2 cellular contexts compared by ENCODE assay signal in the genomic region with DNA sequence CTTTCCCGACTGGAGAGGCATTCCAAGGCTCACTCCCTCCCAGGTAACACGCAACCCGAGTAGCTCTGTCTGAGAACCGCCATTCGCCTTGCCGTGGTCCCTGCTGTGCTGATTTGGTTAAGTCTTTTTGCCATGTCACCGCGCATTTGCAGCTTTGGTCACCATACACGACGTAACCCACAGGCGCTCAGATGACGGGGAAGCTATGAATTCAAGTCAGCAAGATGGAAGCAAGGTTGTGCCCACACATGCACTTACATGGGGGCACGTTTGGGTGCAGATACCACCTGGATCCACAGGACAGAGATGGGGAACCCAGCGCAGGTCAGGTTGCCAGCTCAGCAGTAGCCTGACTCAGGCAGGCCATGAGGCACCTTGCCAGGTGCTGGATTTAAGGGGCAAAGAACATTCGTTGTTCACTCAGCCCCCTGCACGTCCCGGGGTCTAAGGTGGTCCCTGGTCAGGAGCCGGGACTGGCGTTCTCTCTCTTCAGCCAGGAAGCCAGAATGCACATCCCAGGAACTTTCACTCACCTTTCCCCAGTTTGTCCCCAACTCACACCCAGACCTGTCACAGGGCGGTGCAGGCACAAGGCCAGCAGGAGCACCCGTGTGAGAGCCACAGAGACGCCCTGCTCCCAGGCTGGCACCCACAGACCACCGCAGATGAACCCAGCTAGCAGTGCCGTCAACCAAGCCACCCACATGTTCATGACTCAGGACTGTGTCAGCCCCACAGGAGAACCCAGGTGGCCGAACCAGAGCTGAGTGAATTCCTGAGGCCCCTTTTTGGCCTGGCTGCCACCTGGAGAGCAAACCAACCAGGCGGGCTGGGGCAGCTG.
TF ChIP-seq lines count a peak whose summit lies in the region.

No MANE protein-coding gene starts in this region.

TF ChIP-seq in IMR-90, 13 proteins besides CTCF, POLR2A, EP300 and RAD21:
- TF ChIP-seq MAFK (IDR thresholded peaks at IDR 0.05; ENCODE audit: low read depth, low read length) (no peak), CEBPB (IDR thresholded peaks at IDR 0.05; ENCODE audit: low read depth, low read length) (no peak), RCOR1 (IDR thresholded peaks at IDR 0.05; ENCODE audit: insufficient replicate concordance, low read length) (no peak), NFE2L2 (IDR thresholded peaks at IDR 0.05; ENCODE audit: low read depth, low read length) (no peak), BHLHE40 (IDR thresholded peaks at IDR 0.05; ENCODE audit: low read depth, low read length) (no peak), SMC3 (IDR thresholded peaks at IDR 0.05; ENCODE audit: low read depth, low read length) (no peak), CHD1 (IDR thresholded peaks at IDR 0.05; ENCODE audit: low read depth, low read length) (no peak), RFX5 (IDR thresholded peaks at IDR 0.05; ENCODE audit: low read depth, low read length) (no peak), MXI1 (IDR thresholded peaks at IDR 0.05; ENCODE audit: borderline replicate concordance, low read depth, low read length) (no peak), MAZ (IDR thresholded peaks at IDR 0.05; ENCODE audit: borderline replicate concordance, low read depth, low read length) (no peak), FOS (IDR thresholded peaks at IDR 0.05; ENCODE audit: low read depth, low read length) (no peak)
- TF ChIP-seq, protein P1, sequence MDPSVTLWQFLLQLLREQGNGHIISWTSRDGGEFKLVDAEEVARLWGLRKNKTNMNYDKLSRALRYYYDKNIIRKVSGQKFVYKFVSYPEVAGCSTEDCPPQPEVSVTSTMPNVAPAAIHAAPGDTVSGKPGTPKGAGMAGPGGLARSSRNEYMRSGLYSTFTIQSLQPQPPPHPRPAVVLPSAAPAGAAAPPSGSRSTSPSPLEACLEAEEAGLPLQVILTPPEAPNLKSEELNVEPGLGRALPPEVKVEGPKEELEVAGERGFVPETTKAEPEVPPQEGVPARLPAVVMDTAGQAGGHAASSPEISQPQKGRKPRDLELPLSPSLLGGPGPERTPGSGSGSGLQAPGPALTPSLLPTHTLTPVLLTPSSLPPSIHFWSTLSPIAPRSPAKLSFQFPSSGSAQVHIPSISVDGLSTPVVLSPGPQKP (IDR thresholded peaks at IDR 0.05; ENCODE audit: borderline replicate concordance, low read depth, low read length), result no peak
- TF ChIP-seq, protein P2, sequence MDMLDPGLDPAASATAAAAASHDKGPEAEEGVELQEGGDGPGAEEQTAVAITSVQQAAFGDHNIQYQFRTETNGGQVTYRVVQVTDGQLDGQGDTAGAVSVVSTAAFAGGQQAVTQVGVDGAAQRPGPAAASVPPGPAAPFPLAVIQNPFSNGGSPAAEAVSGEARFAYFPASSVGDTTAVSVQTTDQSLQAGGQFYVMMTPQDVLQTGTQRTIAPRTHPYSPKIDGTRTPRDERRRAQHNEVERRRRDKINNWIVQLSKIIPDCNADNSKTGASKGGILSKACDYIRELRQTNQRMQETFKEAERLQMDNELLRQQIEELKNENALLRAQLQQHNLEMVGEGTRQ (IDR thresholded peaks at IDR 0.05; ENCODE audit: low read depth, low read length), result no peak

TF ChIP-seq in H1, 55 proteins besides CTCF, POLR2A, EP300 and RAD21:
- TF ChIP-seq EGR1 (IDR thresholded peaks at IDR 0.05; ENCODE audit: borderline replicate concordance, low read depth, low read length), result no peak
- TF ChIP-seq RNF2 (IDR thresholded peaks at IDR 0.05; ENCODE audit: borderline replicate concordance, low read depth, low read length, missing control alignments, poor library complexity, severe bottlenecking), result no peak
- no peak for TF ChIP-seq MAFK (IDR thresholded peaks at IDR 0.05; ENCODE audit: low read depth, low read length)
- TF ChIP-seq RXRA (IDR thresholded peaks at IDR 0.05; ENCODE audit: insufficient read depth, low read depth, low read length), result no peak
- TF ChIP-seq GTF2F1 (IDR thresholded peaks at IDR 0.05; ENCODE audit: borderline replicate concordance, low read depth, low read length), result no peak
- TF ChIP-seq, protein P2 (IDR thresholded peaks at IDR 0.05; ENCODE audit: low read length), result no peak
- TF ChIP-seq TCF12 (IDR thresholded peaks at IDR 0.05; ENCODE audit: low read depth, low read length), result no peak
- no peak for TF ChIP-seq BRCA1 (IDR thresholded peaks at IDR 0.05; ENCODE audit: low read depth, low read length)
- no peak for TF ChIP-seq SIRT6 (IDR thresholded peaks at IDR 0.05; ENCODE audit: low read length)
- TF ChIP-seq TAF1 (IDR thresholded peaks at IDR 0.05; ENCODE audit: low read depth, low read length), result no peak
- no peak for TF ChIP-seq SRF (IDR thresholded peaks at IDR 0.05; ENCODE audit: low read depth, low read length)
- TF ChIP-seq, protein P3, sequence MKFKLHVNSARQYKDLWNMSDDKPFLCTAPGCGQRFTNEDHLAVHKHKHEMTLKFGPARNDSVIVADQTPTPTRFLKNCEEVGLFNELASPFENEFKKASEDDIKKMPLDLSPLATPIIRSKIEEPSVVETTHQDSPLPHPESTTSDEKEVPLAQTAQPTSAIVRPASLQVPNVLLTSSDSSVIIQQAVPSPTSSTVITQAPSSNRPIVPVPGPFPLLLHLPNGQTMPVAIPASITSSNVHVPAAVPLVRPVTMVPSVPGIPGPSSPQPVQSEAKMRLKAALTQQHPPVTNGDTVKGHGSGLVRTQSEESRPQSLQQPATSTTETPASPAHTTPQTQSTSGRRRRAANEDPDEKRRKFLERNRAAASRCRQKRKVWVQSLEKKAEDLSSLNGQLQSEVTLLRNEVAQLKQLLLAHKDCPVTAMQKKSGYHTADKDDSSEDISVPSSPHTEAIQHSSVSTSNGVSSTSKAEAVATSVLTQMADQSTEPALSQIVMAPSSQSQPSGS (IDR thresholded peaks at IDR 0.05; ENCODE audit: low read length), result no peak
- no peak for TF ChIP-seq SAP30 (IDR thresholded peaks at IDR 0.05; ENCODE audit: insufficient read depth, insufficient replicate concordance, low read length)
- no peak for TF ChIP-seq GABPA (IDR thresholded peaks at IDR 0.05; ENCODE audit: borderline replicate concordance, insufficient read depth, low read length)
